In the genomic region with DNA sequence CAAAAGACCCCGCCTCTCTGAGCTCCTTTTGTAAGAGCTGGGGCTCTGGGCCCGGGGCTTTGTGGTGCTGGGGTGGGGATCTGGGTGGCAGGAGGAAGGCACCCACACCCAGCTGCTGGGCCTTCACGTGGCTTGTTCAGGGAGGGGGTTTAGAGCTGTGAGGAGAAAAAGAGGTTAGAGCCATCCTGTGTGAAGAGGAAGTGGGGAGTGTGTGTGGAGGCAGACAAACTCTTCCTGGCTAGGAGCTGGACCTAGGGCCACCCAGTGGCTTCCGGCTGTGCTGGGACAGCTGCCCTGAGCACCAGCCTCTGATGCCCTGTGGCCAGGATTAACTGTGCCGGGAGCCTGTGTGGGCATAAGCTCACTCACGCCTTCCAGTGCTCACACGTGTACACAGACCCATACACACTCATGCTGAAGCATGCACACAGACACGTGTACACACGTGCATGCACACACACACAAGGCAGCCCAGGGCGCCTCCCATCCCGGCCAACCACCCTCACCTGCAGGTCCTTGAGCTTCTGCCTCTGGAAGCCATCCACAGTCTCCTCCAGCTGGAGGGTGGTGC, we compare ENCODE assay signal across 11 cellular contexts. TPM values are rescaled to one million over a fixed set of nuclear protein-coding genes. Genes with fewer than 3 reads are reported as not detected.
DNase-seq lines count a peak whose midpoint lies in the region; ATAC-seq and TF ChIP-seq lines count a peak whose summit lies in the region.
"Had no signal": no experiment of that assay in that cellular context is flagged by ENCODE, and none has a peak within 500 bp of the region (broad histone marks: within the 10 kb centered on the region; RNA-seq: fewer than 3 reads in every experiment).

No MANE protein-coding gene starts in this region.

- peaks cover 43% of the 10 kb centered on the region for H3K4me1 Mint-ChIP-seq in activated T-cell treated with anti-CD3 and anti-CD28 coated beads, Interleukin-2, amount 50 U/mL, for 72 hours (ENCODE audit: low read depth)
- peaks cover 20 to 61% (median 49%) of the 10 kb centered on the region in 4 donors for H3K4me1 Mint-ChIP-seq in naive thymus-derived CD8-positive, alpha-beta T cell

- peak overlapping the region in 1 of 2 donors; percentile 8 for H3K4me3 Mint-ChIP-seq in activated T-cell treated with anti-CD3 and anti-CD28 coated beads, Interleukin-2, amount 50 U/mL, for 72 hours
- H3K4me3 Mint-ChIP-seq in naive thymus-derived CD8-positive, alpha-beta T cell, result peak overlapping the region; percentile 47 to 81 (median 67)

- no peaks in the 10 kb centered on the region for H3K9me3 ChIP-seq in esophagus squamous epithelium
- H3K9me3 ChIP-seq: thyroid gland had no signal

- H3K27ac Mint-ChIP-seq in activated T-cell treated with anti-CD3 and anti-CD28 coated beads, Interleukin-2, amount 50 U/mL, for 72 hours, result no peak overlapping the region
- H3K27ac Mint-ChIP-seq in naive thymus-derived CD8-positive, alpha-beta T cell, result peak overlapping the region; percentile 77 to 95 (median 94)

- ATAC-seq in HG03175 (IDR thresholded peaks at IDR 0.05; ENCODE audit: unreplicated experiment) (peak; percentile 72), HG02973 (IDR thresholded peaks at IDR 0.05; ENCODE audit: unreplicated experiment) (no peak)
- ATAC-seq in activated T-cell treated with anti-CD3 and anti-CD28 coated beads, Interleukin-2, amount 50 U/mL, for 72 hours (replicated peaks in 1 of 2), result peak; percentile 50 to 67
- peak; percentile 87 for ATAC-seq in naive thymus-derived CD8-positive, alpha-beta T cell

- POLR2A ChIA-PET in naive thymus-derived CD8-positive, alpha-beta T cell (lab: Charles Lee), result interaction anchor here (0.8 to 1.4 kb wide), 6 partner anchors 10 to 93 kb away, joined by 3 to 7 read pairs (median 4); a partner anchor contains a TSS

- 33 to 52% methylated on average over 11 of the region's 11 CpGs for WGBS in esophagus squamous epithelium, 2 donors

- H3K27me3 Mint-ChIP-seq in activated T-cell treated with anti-CD3 and anti-CD28 coated beads, Interleukin-2, amount 50 U/mL, for 72 hours (ENCODE audit: low read depth), result no peaks in the 10 kb centered on the region
- no peaks in the 10 kb centered on the region for H3K27me3 Mint-ChIP-seq in naive thymus-derived CD8-positive, alpha-beta T cell

- no peaks in the 10 kb centered on the region for H3K36me3 Mint-ChIP-seq in activated T-cell treated with anti-CD3 and anti-CD28 coated beads, Interleukin-2, amount 50 U/mL, for 72 hours (ENCODE audit: insufficient read depth in 2 of 2)
- no peaks in the 10 kb centered on the region for H3K36me3 Mint-ChIP-seq in naive thymus-derived CD8-positive, alpha-beta T cell

- intact Hi-C loops in esophagus squamous epithelium (cut with DNase I), result no loop called here

- H3K4me1 ChIP-seq in esophagus squamous epithelium, result peaks cover 0 to 16% (median 5%) of the 10 kb centered on the region in 3 donors
- H3K4me1 ChIP-seq: thyroid gland had no signal

- H3K36me3 ChIP-seq in esophagus squamous epithelium, result no peaks in the 10 kb centered on the region
- H3K36me3 ChIP-seq: thyroid gland had no signal

- H3K9me3 Mint-ChIP-seq in activated T-cell treated with anti-CD3 and anti-CD28 coated beads, Interleukin-2, amount 50 U/mL, for 72 hours, result no peaks in the 10 kb centered on the region
- H3K9me3 Mint-ChIP-seq in naive thymus-derived CD8-positive, alpha-beta T cell, result no peaks in the 10 kb centered on the region

- peak overlapping the region in 1 of 4 donors; percentile 33 for H3K27ac ChIP-seq in esophagus squamous epithelium
- H3K27ac ChIP-seq: KMS-11, thyroid gland had no signal

- peaks cover 0 to 9% (median 0%) of the 10 kb centered on the region in 4 donors for H3K27me3 ChIP-seq in esophagus squamous epithelium
- H3K27me3 ChIP-seq: thyroid gland had no signal

- peak; percentile 64 for DNase-seq in GM12865 (ENCODE audit: low read depth)
- peak in 1 of 2 donors; percentile 5 for DNase-seq in activated T-cell treated with anti-CD3 and anti-CD28 coated beads, Interleukin-2, amount 50 U/mL, for 72 hours
- peak in 4 of 10 donors; percentile 16 to 56 (median 48) for DNase-seq in naive thymus-derived CD8-positive, alpha-beta T cell
- DNase-seq in esophagus squamous epithelium (lab: John Stamatoyannopoulos, UW), result no peak
- no peak for DNase-seq in NCI-H524 (lab: John Stamatoyannopoulos, UW)
- DNase-seq in NCI-H187 treated with DMSO at 0.1 percent for 48 hours (lab: John Stamatoyannopoulos, UW), result no peak
- DNase-seq: thyroid gland had no signal

- no peak overlapping the region for H3K4me3 ChIP-seq in GM12865 (ENCODE audit: low read depth, low read length)
- H3K4me3 ChIP-seq in esophagus squamous epithelium, result no peak overlapping the region
- H3K4me3 ChIP-seq: thyroid gland had no signal

- no peak for TF ChIP-seq POLR2A in esophagus squamous epithelium (IDR thresholded peaks at IDR 0.05)

- no peak for TF ChIP-seq CTCF in GM12865 (IDR thresholded peaks at IDR 0.05; ENCODE audit: insufficient read depth, low read depth, low read length, missing control alignments)
- no peak for TF ChIP-seq CTCF in esophagus squamous epithelium (IDR thresholded peaks at IDR 0.05)

RNA-seq across cellular contexts. Expression of a gene that starts 7.4 kb away (rescaled TPM):
- not detected for total RNA-seq in activated T-cell treated with anti-CD3 and anti-CD28 coated beads, Interleukin-2, amount 50 U/mL, for 72 hours
- not detected for total RNA-seq in naive thymus-derived CD8-positive, alpha-beta T cell
- polyA plus RNA-seq in naive thymus-derived CD8-positive, alpha-beta T cell, result not detected
- total RNA-seq in esophagus squamous epithelium, result not detected
- total RNA-seq: pulmonary artery endothelial cell, thyroid gland had no signal
